16 cellular contexts compared by ENCODE assay signal in the genomic region with DNA sequence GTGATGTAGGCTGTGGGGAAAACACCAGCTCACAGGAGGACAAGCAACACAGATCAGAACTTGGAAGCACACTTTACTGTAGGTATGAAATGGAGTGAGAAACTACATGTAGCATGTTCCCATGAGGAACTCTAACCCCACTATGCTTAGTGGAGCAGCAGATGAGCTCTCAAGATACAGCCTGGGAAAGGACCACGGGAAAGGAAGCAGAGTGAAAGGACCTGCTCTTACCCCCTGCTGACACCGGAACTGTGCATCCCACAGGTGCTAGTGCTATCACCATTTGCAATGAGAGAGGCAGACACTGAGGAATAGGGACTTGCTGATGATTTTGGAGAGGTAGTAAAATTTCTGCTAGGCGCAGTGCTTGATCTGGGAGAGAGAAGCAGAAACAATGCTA. TPM values are rescaled to one million over a fixed set of nuclear protein-coding genes. Genes with fewer than 3 reads are reported as not detected.
A peak's percentile ranks its signal among the peaks of the same experiment; 100 is the strongest.
DNase-seq lines count a peak whose midpoint lies in the region; ATAC-seq, FAIRE-seq and TF ChIP-seq lines count a peak whose summit lies in the region.
"Had no signal": no experiment of that assay in that cellular context is flagged by ENCODE, and none has a peak within 500 bp of the region (broad histone marks: within the 10 kb centered on the region; RNA-seq: fewer than 3 reads in every experiment).

No MANE protein-coding gene starts in this region.

- no peak for FAIRE-seq in urothelium cell line (lab: Jason Lieb, UNC)
- FAIRE-seq: A204.1, K562 had no signal

- H3K9me3 ChIP-seq in naive thymus-derived CD4-positive, alpha-beta T cell (ENCODE audit: control insufficient read depth in 2 of 3, low read length in 3 of 3): no peaks in the 10 kb centered on the region
- H3K9me3 ChIP-seq: BLaER1 treated with 17β-estradiol and CSF1 and Interleukin-3, amounts not matched to agents 10 nM and 100 nM had no signal

- H3K27me3 ChIP-seq in naive thymus-derived CD4-positive, alpha-beta T cell (ENCODE audit: control insufficient read depth in 2 of 2, insufficient read depth in 2 of 2, low read length in 2 of 2): no peaks in the 10 kb centered on the region
- H3K27me3 ChIP-seq: BLaER1 treated with 17β-estradiol and CSF1 and Interleukin-3, amounts not matched to agents 10 nM and 100 nM had no signal

- peaks cover 6 to 69% (median 14%) of the 10 kb centered on the region in 3 experiments for H3K36me3 ChIP-seq in naive thymus-derived CD4-positive, alpha-beta T cell (ENCODE audit: control insufficient read depth in 2 of 3, insufficient read depth in 3 of 3, low read length in 3 of 3)

- H3K27ac Mint-ChIP-seq in activated T-cell treated with anti-CD3 and anti-CD28 coated beads, Interleukin-2, amount 50 U/mL, for 24 hours: peak overlapping the region; percentile 68
- no peak overlapping the region for H3K27ac Mint-ChIP-seq in activated T-cell treated with anti-CD3 and anti-CD28 coated beads, Interleukin-2, amount 50 U/mL, for 72 hours
- H3K27ac Mint-ChIP-seq in WTC11: 0 out of 2 replicates have a peak overlapping the region, but pooled peaks have one; percentile 36
- H3K27ac Mint-ChIP-seq in naive thymus-derived CD4-positive, alpha-beta T cell: peak overlapping the region in 6 of 9 donors; percentile 11 to 74 (median 44)

- POLR2A ChIA-PET in WTC11 (lab: Charles Lee): no interaction called here
- POLR2A ChIA-PET in naive thymus-derived CD4-positive, alpha-beta T cell (lab: Charles Lee): interaction anchor here (0.6 to 1.0 kb wide), 2 partner anchors 29 to 137 kb away, joined by 3 read pairs; a partner anchor contains a TSS

- ATAC-seq in activated T-cell treated with anti-CD3 and anti-CD28 coated beads, Interleukin-2, amount 50 U/mL, for 72 hours (replicated peaks in 1 of 2): no peak
- ATAC-seq in WTC11: no peak
- no peak for ATAC-seq in naive thymus-derived CD4-positive, alpha-beta T cell
- ATAC-seq: K562 had no signal

- CTCF ChIA-PET in WTC11 (lab: Charles Lee): interaction anchor here (0.7 to 0.8 kb wide), 2 partner anchors 29 to 138 kb away, joined by 3 read pairs; a partner anchor contains a TSS
- CTCF ChIA-PET in naive thymus-derived CD4-positive, alpha-beta T cell (lab: Charles Lee): no interaction called here

- intact Hi-C loops in naive thymus-derived CD4-positive, alpha-beta T cell (cut with micrococcal nuclease): no loop called here

- H3K36me3 Mint-ChIP-seq in activated T-cell treated with anti-CD3 and anti-CD28 coated beads, Interleukin-2, amount 50 U/mL, for 24 hours (ENCODE audit: low read depth): peaks cover 84% of the 10 kb centered on the region
- peaks cover 0 to 14% of the 10 kb centered on the region in 2 donors for H3K36me3 Mint-ChIP-seq in activated T-cell treated with anti-CD3 and anti-CD28 coated beads, Interleukin-2, amount 50 U/mL, for 72 hours (ENCODE audit: insufficient read depth in 2 of 2)
- peaks cover 19% of the 10 kb centered on the region; the same call in 1 of the 2 replicates for H3K36me3 Mint-ChIP-seq in WTC11
- peaks cover 6 to 32% (median 13%) of the 10 kb centered on the region in 5 donors for H3K36me3 Mint-ChIP-seq in naive thymus-derived CD4-positive, alpha-beta T cell

- no peak overlapping the region for H3K27ac ChIP-seq in naive thymus-derived CD4-positive, alpha-beta T cell (ENCODE audit: low read depth, low read length)
- H3K27ac ChIP-seq: BLaER1 treated with 17β-estradiol and CSF1 and Interleukin-3, amounts not matched to agents 10 nM and 100 nM had no signal

- no peak for TF ChIP-seq CTCF in GM10266 (IDR thresholded peaks at IDR 0.05; ENCODE audit: control insufficient read depth, insufficient read depth, low read depth, missing control alignments)
- TF ChIP-seq CTCF in WTC11 (IDR thresholded peaks at IDR 0.05): no peak

- peaks cover 13% of the 10 kb centered on the region for H3K4me1 Mint-ChIP-seq in activated T-cell treated with anti-CD3 and anti-CD28 coated beads, Interleukin-2, amount 50 U/mL, for 24 hours (ENCODE audit: low read depth)
- H3K4me1 Mint-ChIP-seq in activated T-cell treated with anti-CD3 and anti-CD28 coated beads, Interleukin-2, amount 50 U/mL, for 72 hours (ENCODE audit: low read depth): no peaks in the 10 kb centered on the region
- H3K4me1 Mint-ChIP-seq in WTC11: peaks cover 2% of the 10 kb centered on the region; the same call in 1 of the 2 replicates
- H3K4me1 Mint-ChIP-seq in naive thymus-derived CD4-positive, alpha-beta T cell: peaks cover 0 to 8% (median 0%) of the 10 kb centered on the region in 7 donors

- no peaks in the 10 kb centered on the region for H3K4me1 ChIP-seq in naive thymus-derived CD4-positive, alpha-beta T cell (ENCODE audit: control insufficient read depth in 2 of 2, insufficient read depth in 2 of 2, low read length in 2 of 2)

- H3K9me3 Mint-ChIP-seq in activated T-cell treated with anti-CD3 and anti-CD28 coated beads, Interleukin-2, amount 50 U/mL, for 24 hours: no peaks in the 10 kb centered on the region
- no peaks in the 10 kb centered on the region for H3K9me3 Mint-ChIP-seq in activated T-cell treated with anti-CD3 and anti-CD28 coated beads, Interleukin-2, amount 50 U/mL, for 72 hours
- H3K9me3 Mint-ChIP-seq in WTC11: no peaks in the 10 kb centered on the region
- no peaks in the 10 kb centered on the region for H3K9me3 Mint-ChIP-seq in naive thymus-derived CD4-positive, alpha-beta T cell

- H3K4me3 ChIP-seq in naive thymus-derived CD4-positive, alpha-beta T cell (ENCODE audit: low read length): no peak overlapping the region
- H3K4me3 ChIP-seq: BLaER1 treated with 17β-estradiol and CSF1 and Interleukin-3, amounts not matched to agents 10 nM and 100 nM; K562 had no signal

- no peak overlapping the region for H3K4me3 Mint-ChIP-seq in activated T-cell treated with anti-CD3 and anti-CD28 coated beads, Interleukin-2, amount 50 U/mL, for 24 hours
- H3K4me3 Mint-ChIP-seq in activated T-cell treated with anti-CD3 and anti-CD28 coated beads, Interleukin-2, amount 50 U/mL, for 72 hours: no peak overlapping the region
- no peak overlapping the region for H3K4me3 Mint-ChIP-seq in WTC11
- H3K4me3 Mint-ChIP-seq in naive thymus-derived CD4-positive, alpha-beta T cell: no peak overlapping the region

- H3K27me3 Mint-ChIP-seq in activated T-cell treated with anti-CD3 and anti-CD28 coated beads, Interleukin-2, amount 50 U/mL, for 24 hours: no peaks in the 10 kb centered on the region
- no peaks in the 10 kb centered on the region for H3K27me3 Mint-ChIP-seq in activated T-cell treated with anti-CD3 and anti-CD28 coated beads, Interleukin-2, amount 50 U/mL, for 72 hours (ENCODE audit: low read depth)
- H3K27me3 Mint-ChIP-seq in WTC11 (ENCODE audit: low read depth): no peaks in the 10 kb centered on the region
- H3K27me3 Mint-ChIP-seq in naive thymus-derived CD4-positive, alpha-beta T cell: no peaks in the 10 kb centered on the region

- no peak for DNase-seq in activated T-cell treated with anti-CD3 and anti-CD28 coated beads, Interleukin-2, amount 50 U/mL, for 24 hours
- DNase-seq in activated T-cell treated with anti-CD3 and anti-CD28 coated beads, Interleukin-2, amount 50 U/mL, for 72 hours: no peak
- DNase-seq in GM10266 (ENCODE audit: extremely low spot score) (peak; percentile 23), WTC11 (ENCODE audit: low spot score) (peak; percentile 17), HT-29 (ENCODE audit: low spot score) (no peak), urothelium cell line (ENCODE audit: low spot score) (no peak)
- no peak for DNase-seq in naive thymus-derived CD4-positive, alpha-beta T cell
- DNase-seq in activated CD4-positive, CD25-positive, alpha-beta regulatory T cell (lab: John Stamatoyannopoulos, UW): no peak
- DNase-seq: GOT3, NCI-H1417 treated with DMSO at 0.1 percent for 48 hours, NCI-H1930, NCI-H69, SHP77 had no signal

TF ChIP-seq in WTC11, 78 proteins besides CTCF, POLR2A, EP300 and RAD21:
- TF ChIP-seq, protein P1, sequence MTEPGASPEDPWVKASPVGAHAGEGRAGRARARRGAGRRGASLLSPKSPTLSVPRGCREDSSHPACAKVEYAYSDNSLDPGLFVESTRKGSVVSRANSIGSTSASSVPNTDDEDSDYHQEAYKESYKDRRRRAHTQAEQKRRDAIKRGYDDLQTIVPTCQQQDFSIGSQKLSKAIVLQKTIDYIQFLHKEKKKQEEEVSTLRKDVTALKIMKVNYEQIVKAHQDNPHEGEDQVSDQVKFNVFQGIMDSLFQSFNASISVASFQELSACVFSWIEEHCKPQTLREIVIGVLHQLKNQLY (CRISPR knock-in tag; IDR thresholded peaks at IDR 0.05): no peak
- no peak for TF ChIP-seq SOX15 (CRISPR knock-in tag; IDR thresholded peaks at IDR 0.05)
- TF ChIP-seq, protein P2, sequence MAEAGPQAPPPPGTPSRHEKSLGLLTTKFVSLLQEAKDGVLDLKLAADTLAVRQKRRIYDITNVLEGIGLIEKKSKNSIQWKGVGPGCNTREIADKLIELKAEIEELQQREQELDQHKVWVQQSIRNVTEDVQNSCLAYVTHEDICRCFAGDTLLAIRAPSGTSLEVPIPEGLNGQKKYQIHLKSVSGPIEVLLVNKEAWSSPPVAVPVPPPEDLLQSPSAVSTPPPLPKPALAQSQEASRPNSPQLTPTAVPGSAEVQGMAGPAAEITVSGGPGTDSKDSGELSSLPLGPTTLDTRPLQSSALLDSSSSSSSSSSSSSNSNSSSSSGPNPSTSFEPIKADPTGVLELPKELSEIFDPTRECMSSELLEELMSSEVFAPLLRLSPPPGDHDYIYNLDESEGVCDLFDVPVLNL (CRISPR knock-in tag; IDR thresholded peaks at IDR 0.05; ENCODE audit: borderline replicate concordance, low read depth): no peak

RNA-seq across cellular contexts. Expression of a gene that starts 28.6 kb away (rescaled TPM):
- total RNA-seq in activated T-cell treated with anti-CD3 and anti-CD28 coated beads, Interleukin-2, amount 50 U/mL, for 72 hours: 10 to 100 TPM; 70.2 to 76.5 TPM
- total RNA-seq in WTC11 (2021): 29.1 to 38.5 TPM (median 36.6 TPM) in 3 replicates
- total RNA-seq in naive thymus-derived CD4-positive, alpha-beta T cell: 100 to 1,000 TPM in 4 of 5 experiments, 10 to 100 TPM in 1; 98.3 to 135 (median 109) TPM
- polyA plus RNA-seq in naive thymus-derived CD4-positive, alpha-beta T cell: 10 to 100 TPM; 54.6 to 82.5 TPM
- total RNA-seq in HT-29 (2014; rRNA removed; shearing (Covaris generic)): 8.0 and 14.7 TPM in 2 replicates

RNA-seq across cellular contexts. Expression of a gene that starts 34.3 kb away (rescaled TPM):
- total RNA-seq in activated T-cell treated with anti-CD3 and anti-CD28 coated beads, Interleukin-2, amount 50 U/mL, for 72 hours: 1 to 10 TPM; 4.6 to 7.0 TPM
- total RNA-seq in WTC11 (2021): 2.1 to 2.5 TPM (median 2.4 TPM) in 3 replicates
- 10 to 100 TPM in 4 of 5 experiments, 1 to 10 TPM in 1; 8.6 to 14.5 (median 10.9) TPM for total RNA-seq in naive thymus-derived CD4-positive, alpha-beta T cell
- polyA plus RNA-seq in naive thymus-derived CD4-positive, alpha-beta T cell: 1 to 10 TPM; 1.3 to 2.3 TPM
- 1.3 and 3.8 TPM in 2 replicates for total RNA-seq in HT-29 (2014; rRNA removed; shearing (Covaris generic))

RNA-seq across cellular contexts. Expression of a gene that starts 46.9 kb away (rescaled TPM):
- 100 to 1,000 TPM; 112 to 124 TPM for total RNA-seq in activated T-cell treated with anti-CD3 and anti-CD28 coated beads, Interleukin-2, amount 50 U/mL, for 72 hours
- total RNA-seq in WTC11 (2021): 305 to 323 TPM (median 321 TPM) in 3 replicates
- total RNA-seq in naive thymus-derived CD4-positive, alpha-beta T cell: 100 to 1,000 TPM in 2 of 5 experiments, 10 to 100 TPM in 3; 56.9 to 201 (median 86.9) TPM
- polyA plus RNA-seq in naive thymus-derived CD4-positive, alpha-beta T cell: 100 to 1,000 TPM; 154 to 157 TPM
- 500 and 516 TPM in 2 replicates for total RNA-seq in HT-29 (2014; rRNA removed; shearing (Covaris generic))

Comparison
In these comparisons a context has a peak if more than half of its experiments do, and no peak if none do; other contexts are left out.
1. DNase-seq: peak in GM10266 (single experiment) and WTC11 (single experiment); none in activated T-cell treated with anti-CD3 and anti-CD28 coated beads, Interleukin-2, amount 50 U/mL, for 24 hours (single experiment), activated T-cell treated with anti-CD3 and anti-CD28 coated beads, Interleukin-2, amount 50 U/mL, for 72 hours (0 of 2), naive thymus-derived CD4-positive, alpha-beta T cell (0 of 9), HT-29 (single experiment), urothelium cell line (single experiment) and activated CD4-positive, CD25-positive, alpha-beta regulatory T cell (0 of 4).